ENCODE assay signal across 8 cellular contexts in genomic region chr3:122382888-122383666, GRCh38. TPM values are rescaled to one million over a fixed set of nuclear protein-coding genes. Genes with fewer than 3 reads are reported as not detected.
A peak's percentile ranks its signal among the peaks of the same experiment; 100 is the strongest.
DNase-seq lines count a peak whose midpoint lies in the region; ATAC-seq, FAIRE-seq and TF ChIP-seq lines count a peak whose summit lies in the region.

MIX23 (minus strand) TSS chr3:122383231; CDS start chr3:122383224, 7 bp downstream.

- H3K79me2 ChIP-seq in parathyroid adenoma = peaks cover 15% of the 10 kb centered on the region

- peak within 1 kb of the TSS; percentile 97 for H3K27ac Mint-ChIP-seq in activated naive CD8-positive, alpha-beta T cell treated with anti-CD3 and anti-CD28 coated beads, Interleukin-2, amount 50 U/mL, for 24 hours

- no peaks in the 10 kb centered on the region for H3K4me1 ChIP-seq in parathyroid adenoma
- H3K4me1 ChIP-seq in tibial artery = peaks cover 0 to 24% (median 12%) of the 10 kb centered on the region in 4 donors

- DNase-seq in NCI-H1436 treated with DMSO at 0.1 percent for 48 hours (lab: John Stamatoyannopoulos, UW) = peak; percentile 90
- DNase-seq in T follicular helper cell (ENCODE audit: low read depth) = peak; percentile 79
- peak; percentile 90 for DNase-seq in activated naive CD8-positive, alpha-beta T cell treated with anti-CD3 and anti-CD28 coated beads, Interleukin-2, amount 50 U/mL, for 24 hours
- DNase-seq in Right ventricle myocardium superior = peak; percentile 92
- peak; percentile 89 to 90 for DNase-seq in tibial artery

- H3K36me3 Mint-ChIP-seq in activated naive CD8-positive, alpha-beta T cell treated with anti-CD3 and anti-CD28 coated beads, Interleukin-2, amount 50 U/mL, for 24 hours (ENCODE audit: low read depth) = peaks cover 31% of the 10 kb centered on the region

- ATAC-seq in HG02610 (IDR thresholded peaks at IDR 0.05; ENCODE audit: unreplicated experiment) = peak; percentile 41
- peak; percentile 47 for ATAC-seq in activated naive CD8-positive, alpha-beta T cell treated with anti-CD3 and anti-CD28 coated beads, Interleukin-2, amount 50 U/mL, for 24 hours
- peak; percentile 90 for ATAC-seq in Right ventricle myocardium superior (ENCODE audit: poor library complexity)

- H3K9ac ChIP-seq in parathyroid adenoma = peak within 1 kb of the TSS; percentile 73

- H3K4me1 Mint-ChIP-seq in activated naive CD8-positive, alpha-beta T cell treated with anti-CD3 and anti-CD28 coated beads, Interleukin-2, amount 50 U/mL, for 24 hours = peaks cover 76% of the 10 kb centered on the region

- H3K27me3 ChIP-seq in parathyroid adenoma (ENCODE audit: control insufficient read depth, insufficient read depth, low read length) (no peaks in the 10 kb centered on the region), tibial artery (no peaks in the 10 kb centered on the region)

- peak within 1 kb of the TSS; percentile 93 for H2AFZ ChIP-seq in parathyroid adenoma

- H3K4me3 ChIP-seq in parathyroid adenoma (ENCODE audit: low read depth, low read length) (peak within 1 kb of the TSS; percentile 66), tibial artery (peak within 1 kb of the TSS; percentile 72 to 82)

- peak within 1 kb of the TSS; percentile 93 for H3K4me3 Mint-ChIP-seq in activated naive CD8-positive, alpha-beta T cell treated with anti-CD3 and anti-CD28 coated beads, Interleukin-2, amount 50 U/mL, for 24 hours

- FAIRE-seq in G401.6 (lab: Jason Lieb, UNC) = peak; percentile 91

- H3K4me2 ChIP-seq in parathyroid adenoma (ENCODE audit: low read length) = peak within 1 kb of the TSS; percentile 65

- H3K9me3 ChIP-seq in parathyroid adenoma (ENCODE audit: control insufficient read depth, low read length) = no peaks in the 10 kb centered on the region
- H3K9me3 ChIP-seq in tibial artery = no peaks in the 10 kb centered on the region

- TF ChIP-seq CTCF in parathyroid adenoma (IDR thresholded peaks at IDR 0.05) (no peak), tibial artery (IDR thresholded peaks at IDR 0.05) (no peak)

- no peaks in the 10 kb centered on the region for H3K27me3 Mint-ChIP-seq in activated naive CD8-positive, alpha-beta T cell treated with anti-CD3 and anti-CD28 coated beads, Interleukin-2, amount 50 U/mL, for 24 hours

- no peaks in the 10 kb centered on the region for H3K36me3 ChIP-seq in parathyroid adenoma (ENCODE audit: control insufficient read depth, insufficient read depth, low read length)
- H3K36me3 ChIP-seq in tibial artery = no peaks in the 10 kb centered on the region

- H3K9me3 Mint-ChIP-seq in activated naive CD8-positive, alpha-beta T cell treated with anti-CD3 and anti-CD28 coated beads, Interleukin-2, amount 50 U/mL, for 24 hours = no peaks in the 10 kb centered on the region

- intact Hi-C loops in Right ventricle myocardium superior (cut with DNase I) = no loop called here
- intact Hi-C loops in tibial artery (cut with DNase I; ENCODE audit: low total_unique reads) = loop anchor here (10.0 kb wide), 1 partner anchor 302 kb away; the partner anchor contains the start of gene PARP14

- H3K27ac ChIP-seq in parathyroid adenoma (peak within 1 kb of the TSS; percentile 88), tibial artery (peak within 1 kb of the TSS; percentile 87 to 90)

RNA-seq across cellular contexts. Expression of gene MIX23, which starts in this region (rescaled TPM):
- total RNA-seq in Right ventricle myocardium superior = 25.0 TPM

Comparison
In these comparisons a context has a peak if more than half of its experiments do, and no peak if none do; other contexts are left out.
1. Peak in every context shown above with its lines: DNase-seq, ATAC-seq, H3K4me3 ChIP-seq and H3K27ac ChIP-seq.